8 cellular contexts compared by ENCODE assay signal in the genomic region with DNA sequence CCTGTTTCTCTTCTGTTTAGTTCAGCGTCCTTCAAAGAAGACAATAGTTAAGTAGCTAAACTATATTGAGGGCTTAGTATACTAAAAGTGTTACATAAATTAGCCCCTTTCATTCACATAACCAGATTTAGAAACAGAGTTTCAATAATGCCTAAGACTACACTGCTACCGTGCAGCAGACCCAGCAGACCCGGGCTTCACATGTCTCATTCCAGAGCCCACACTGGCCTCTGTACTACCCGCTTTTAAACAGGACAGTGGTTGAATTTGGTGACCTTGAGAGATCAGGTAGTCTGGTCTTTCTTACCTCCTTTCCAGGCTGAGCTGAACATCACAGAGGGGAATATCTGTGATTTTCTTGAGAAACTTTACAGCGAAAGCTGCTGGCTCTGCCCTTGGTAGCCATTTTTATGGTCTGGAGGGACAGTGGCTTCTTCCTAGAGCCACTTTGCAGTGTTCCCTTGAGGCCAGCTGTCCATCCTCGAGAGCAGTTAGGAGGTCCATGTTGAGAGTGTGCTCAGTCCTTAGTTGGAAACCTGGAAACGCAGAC. TPM values are rescaled to one million over a fixed set of nuclear protein-coding genes. Genes with fewer than 3 reads are reported as not detected.
DNase-seq lines count a peak whose midpoint lies in the region; ATAC-seq, FAIRE-seq and TF ChIP-seq lines count a peak whose summit lies in the region.

No MANE protein-coding gene starts in this region.

- peak; percentile 0 for ATAC-seq in HG03342 (IDR thresholded peaks at IDR 0.05; ENCODE audit: unreplicated experiment)
- ATAC-seq in GM12878: peak; percentile 2

- H2AFZ ChIP-seq in GM12878 (ENCODE audit: control insufficient read depth, low read depth, low read length): no peak overlapping the region

- POLR2A ChIA-PET in CD4-positive, alpha-beta memory T cell (lab: Charles Lee; ENCODE audit: partially characterized antibody): interaction anchor here (1.1 to 19.7 kb wide), 12 partner anchors 10 to 1173 kb away, joined by 4 to 565 read pairs (median 100); partner anchors contain the start of gene IRF1
- POLR2A ChIA-PET in GM12878 (lab: Charles Lee): interaction anchor here (0.6 to 11.2 kb wide), 10 partner anchors 10 to 1641 kb away, joined by 3 to 389 read pairs (median 36); partner anchors contain the start of gene IRF1

- intact Hi-C loops in CD4-positive, alpha-beta memory T cell (cut with micrococcal nuclease): loop anchor here (1.0 to 2.0 kb wide), 3 partner anchors 15 to 64 kb away; partner anchors contain the start of gene IRF1
- intact Hi-C loops in GM12878 (cut with micrococcal nuclease; ENCODE audit: unreplicated experiment) (loop anchor here (1.0 kb wide), 2 partner anchors 40 to 64 kb away; partner anchors contain the start of gene IRF1), posterior vena cava (cut with DNase I) (loop anchor here in 1 of 2 donors (10.0 kb wide), 1 partner anchor 69 kb away; the partner anchor contains the start of gene IRF1)

- H3K4me1 Mint-ChIP-seq in CD4-positive, alpha-beta memory T cell: peaks cover 83 to 98% (median 94%) of the 10 kb centered on the region in 4 donors

- TF ChIP-seq CTCF in GM12878 (IDR thresholded peaks at IDR 0.05 in 2 of 3, conservative IDR thresholded peaks at IDR 0.05 in 1 of 3; ENCODE audit: control insufficient read depth in 2 of 3, extremely low read depth in 1 of 3, insufficient read depth in 1 of 3, low read depth in 3 of 3, low read length in 3 of 3) (no peak), neutrophil (IDR thresholded peaks at IDR 0.05) (no peak)

- no peaks in the 10 kb centered on the region for H3K27me3 ChIP-seq in CD4-positive, alpha-beta memory T cell (ENCODE audit: insufficient read depth, low read length)
- H3K27me3 ChIP-seq in GM12878 (replicated peaks in 1 of 2; ENCODE audit: control insufficient read depth in 2 of 2, insufficient read depth in 2 of 2, low read length in 1 of 2) (no peaks in the 10 kb centered on the region), neutrophil (no peaks in the 10 kb centered on the region)

- H3K27ac Mint-ChIP-seq in CD4-positive, alpha-beta memory T cell: peak overlapping the region; percentile 96 to 99 (median 98)

- H3K4me1 ChIP-seq in CD4-positive, alpha-beta memory T cell (ENCODE audit: insufficient read depth, low read length): peaks cover 100% of the 10 kb centered on the region
- H3K4me1 ChIP-seq in GM12878 (ENCODE audit: control insufficient read depth, insufficient read depth, low read length) (peaks cover 90% of the 10 kb centered on the region), neutrophil (ENCODE audit: control insufficient read depth in 1 of 2, insufficient read depth in 1 of 2, low read depth in 1 of 2, low read length in 1 of 2) (peaks cover 81 to 98% of the 10 kb centered on the region in 2 experiments)

- H4K20me1 ChIP-seq in GM12878 (ENCODE audit: control insufficient read depth, insufficient read depth): no peaks in the 10 kb centered on the region

- peaks cover 8% of the 10 kb centered on the region for H3K36me3 ChIP-seq in CD4-positive, alpha-beta memory T cell (ENCODE audit: insufficient read depth, low read length)
- H3K36me3 ChIP-seq in GM12878 (ENCODE audit: control insufficient read depth in 2 of 2, insufficient read depth in 2 of 2, low read length in 1 of 2) (peaks cover 8 to 18% of the 10 kb centered on the region in 2 experiments; a peak in 3 of 4 replicates), neutrophil (peaks cover 43% of the 10 kb centered on the region)

- H3K9me3 ChIP-seq in CD4-positive, alpha-beta memory T cell (ENCODE audit: control insufficient read depth in 1 of 2, low read length in 2 of 2): no peaks in the 10 kb centered on the region
- peaks cover 2% of the 10 kb centered on the region; the same call in 2 of the 3 replicates for H3K9me3 ChIP-seq in GM12878 (replicated peaks; ENCODE audit: control insufficient read depth, insufficient read depth, low read length)
- H3K9me3 ChIP-seq in neutrophil: no peaks in the 10 kb centered on the region

- H3K4me3 ChIP-seq in CD4-positive, alpha-beta memory T cell (ENCODE audit: low read length in 2 of 2): peak overlapping the region; percentile 10 to 28
- H3K4me3 ChIP-seq in GM12878 (peak overlapping the region; percentile 49), neutrophil (ENCODE audit: low read depth in 1 of 2, low read length in 1 of 2) (peak overlapping the region; percentile 80 to 92)

- no peak for FAIRE-seq in GM12878 (lab: Jason Lieb, UNC)

- no peak for TF ChIP-seq EP300 in GM12878 (IDR thresholded peaks at IDR 0.05; ENCODE audit: borderline replicate concordance in 1 of 2, control insufficient read depth in 1 of 2, low read depth in 2 of 2, low read length in 2 of 2)

- peaks cover 91% of the 10 kb centered on the region for H3K79me2 ChIP-seq in GM12878 (ENCODE audit: control insufficient read depth, insufficient read depth, low read length)

- in situ Hi-C loops in GM12878 (cut with MboI): no loop called here

- SMC1A ChIA-PET in GM12878 (lab: Charles Lee; ENCODE audit: uncharacterized antibody, unreplicated experiment): interaction anchor here (0.8 to 18.8 kb wide), 17 partner anchors 9 to 238 kb away, joined by 3 to 300 read pairs (median 8); partner anchors contain the start of gene IRF1

- no peak for DNase-seq in CD4-positive, alpha-beta memory T cell
- DNase-seq in GM12878 (ENCODE audit: low read depth, low spot score) (no peak), posterior vena cava (ENCODE audit: low spot score) (no peak), NCI-H2107 (lab: John Stamatoyannopoulos, UW) (no peak), NCI-H1417 treated with DMSO at 0.1 percent for 48 hours (lab: John Stamatoyannopoulos, UW) (no peak), DMS 273 treated with DMSO at 0.1 percent for 48 hours (lab: John Stamatoyannopoulos, UW) (no peak)

- peak overlapping the region; percentile 77 for H3K4me2 ChIP-seq in GM12878 (ENCODE audit: control insufficient read depth, insufficient read depth)

- no peak for TF ChIP-seq POLR2A in GM12878 (IDR thresholded peaks at IDR 0.05; ENCODE audit: low read depth, low read length)

- peaks cover 30 to 54% of the 10 kb centered on the region in 2 donors for H3K36me3 Mint-ChIP-seq in CD4-positive, alpha-beta memory T cell

- H3K9me3 Mint-ChIP-seq in CD4-positive, alpha-beta memory T cell: peaks cover 0 to 2% (median 0%) of the 10 kb centered on the region in 8 donors

- 1% methylated on average over 7 of the region's 7 CpGs for WGBS in GM12878 (ENCODE audit: insufficient coverage, insufficient replicate concordance, low lambda C conversion rate, missing lambda C conversion rate)

- RAD21 ChIA-PET in GM12878 (lab: Charles Lee; ENCODE audit: unreplicated experiment): interaction anchor here (0.9 to 12.5 kb wide), 10 partner anchors 10 to 68 kb away, joined by 3 to 453 read pairs (median 44); partner anchors contain the start of gene IRF1

- CTCF ChIA-PET in CD4-positive, alpha-beta memory T cell (lab: Charles Lee; ENCODE audit: partially characterized antibody): interaction anchor here (0.9 to 7.5 kb wide), 20 partner anchors 10 to 73 kb away, joined by 3 to 100 read pairs (median 8); partner anchors contain the start of gene IRF1
- CTCF ChIA-PET in GM12878 (lab: Yijun Ruan, JAX): interaction anchor here (0.8 to 11.0 kb wide), 17 partner anchors 8 to 245 kb away, joined by 3 to 184 read pairs (median 7); partner anchors contain the start of gene IRF1

- TF ChIP-seq RAD21 in GM12878 (IDR thresholded peaks at IDR 0.05; ENCODE audit: insufficient read depth, low read depth, low read length): no peak

- H3K27me3 Mint-ChIP-seq in CD4-positive, alpha-beta memory T cell: no peaks in the 10 kb centered on the region

- peak overlapping the region; percentile 77 for H3K27ac ChIP-seq in CD4-positive, alpha-beta memory T cell (ENCODE audit: low read depth, low read length)
- H3K27ac ChIP-seq in GM12878 (ENCODE audit: control insufficient read depth, insufficient read depth): peak overlapping the region; percentile 94
- peak overlapping the region; percentile 97 for H3K27ac ChIP-seq in neutrophil

- H3K4me3 Mint-ChIP-seq in CD4-positive, alpha-beta memory T cell: peak overlapping the region; percentile 32 to 82 (median 72)

- H3K9ac ChIP-seq in GM12878 (ENCODE audit: control insufficient read depth, insufficient read depth, low read length): peak overlapping the region; percentile 87

- BruUV-seq in GM12878 (replicated peaks; lab: Mats Ljungman, UMichigan): no TSS peak

TF ChIP-seq in GM12878, 131 proteins besides CTCF, POLR2A, EP300 and RAD21 (continues in another document):
- no peak for TF ChIP-seq IKZF2 (IDR thresholded peaks at IDR 0.05)
- TF ChIP-seq POLR2AphosphoS2 (IDR thresholded peaks at IDR 0.05; ENCODE audit: low read depth, low read length): no peak
- TF ChIP-seq NRF1 (conservative IDR thresholded peaks at IDR 0.05; ENCODE audit: low read depth, low read length): no peak
- no peak for TF ChIP-seq KLF5 (IDR thresholded peaks at IDR 0.05; ENCODE audit: partially characterized antibody)
- TF ChIP-seq POLR2AphosphoS5 (IDR thresholded peaks at IDR 0.05; ENCODE audit: low read length): peak; percentile 9; the same call in 1 of the 2 replicates

RNA-seq across cellular contexts. Expression of gene SLC22A5, which starts 56.5 kb away (rescaled TPM):
- 1 to 10 TPM; 8.9 to 10.0 TPM for total RNA-seq in CD4-positive, alpha-beta memory T cell
- 1 to 10 TPM; 1.9 to 2.9 TPM for polyA plus RNA-seq in CD4-positive, alpha-beta memory T cell
- 5.8 and 6.4 TPM in 2 replicates for total RNA-seq in GM12878 (2013; cell fraction: nucleolus; rRNA removed)
- total RNA-seq in GM12878 (2014; rRNA removed) (2.4 and 3.3 TPM in 2 replicates), GM12878 (2014; rRNA removed; fragmentation: Illumina TruSeq; extraction: Trizol) (2.3 and 3.5 TPM in 2 replicates), GM12878 (2021) (3.4 and 4.8 TPM in 2 replicates), posterior vena cava (1 to 10 TPM; 7.4 to 9.6 TPM)
- polyA plus RNA-seq in GM12878 (2011; ENCODE audit: low read depth): 1.6 TPM
- polyA plus RNA-seq in GM12878 (2011; rRNA removed) (3.3 and 4.3 TPM in 2 replicates), GM12878 (2014; fragmentation: Illumina TruSeq; extraction: Trizol) (4.4 and 6.6 TPM in 2 replicates), GM12878 (2014; fragmentation: Nextera tagmentation; extraction: Ambion mirVana) (1 to 10 TPM; 1.1 to 1.9 TPM), GM12878 (2014; rRNA removed) (3.7 TPM in 2 replicates), GM12878 (2016; fragmentation: Nextera tagmentation; extraction: Ambion mirVana) (1 to 10 TPM; 2.2 to 2.3 TPM)
- 3.7 and 4.6 TPM in 2 replicates for polyA plus RNA-seq in GM12878 (2011; cell fraction: cytosol; rRNA removed)
- 11.1 and 11.6 TPM in 2 replicates for polyA plus RNA-seq in GM12878 (2011; cell fraction: nucleus; rRNA removed)
- polyA plus RNA-seq in GM12878 (2012): 0.88 and 1.4 TPM in 2 replicates
- 6.6 and 10.1 TPM in 2 replicates for polyA minus RNA-seq in GM12878 (2011; rRNA and poly(A)+ RNA removed)
- polyA minus RNA-seq in GM12878 (2011; cell fraction: cytosol; rRNA and poly(A)+ RNA removed): 1.7 TPM in 2 replicates
- polyA minus RNA-seq in GM12878 (2011; cell fraction: nucleus; rRNA and poly(A)+ RNA removed): 1.7 and 3.9 TPM in 2 replicates

Comparison
In these comparisons a context has a peak if more than half of its experiments do, and no peak if none do; other contexts are left out.
1. H3K4me3 ChIP-seq: peak in every context shown above with its lines; median percentile 86 in neutrophil; 49 in GM12878; 19 in CD4-positive, alpha-beta memory T cell.